1 cellular context compared by ENCODE assay signal in genomic region chr16:68366062-68366461, GRCh38.
TF ChIP-seq lines count a peak whose summit lies in the region.

No MANE protein-coding gene starts in this region.

TF ChIP-seq in HepG2, 621 proteins besides CTCF, POLR2A, EP300 and RAD21:
- no peak for TF ChIP-seq ZNF296 (CRISPR knock-in tag; conservative IDR thresholded peaks at IDR 0.05)
- 0 out of 2 replicates have a peak, but pooled peaks have one; percentile 17 for TF ChIP-seq ZNF225 (CRISPR knock-in tag; IDR thresholded peaks at IDR 0.05)
- TF ChIP-seq SALL1 (CRISPR knock-in tag; IDR thresholded peaks at IDR 0.05): no peak
- 0 out of 2 replicates have a peak, but pooled peaks have one; percentile 34 for TF ChIP-seq ZNF619 (CRISPR knock-in tag; IDR thresholded peaks at IDR 0.05)
